12 cellular contexts compared by ENCODE assay signal in genomic region chr1:234691567-234691966, GRCh38.
DNase-seq lines count a peak whose midpoint lies in the region; ATAC-seq, FAIRE-seq and TF ChIP-seq lines count a peak whose summit lies in the region.
"Had no signal": no experiment of that assay in that cellular context is flagged by ENCODE, and none has a peak within 500 bp of the region (broad histone marks: within the 10 kb centered on the region; RNA-seq: fewer than 3 reads in every experiment).

No MANE protein-coding gene starts in this region.

- in situ Hi-C loops in ACHN (cut with HindIII; ENCODE audit: low pct_ligation_motif_present, low pct_unique_long_range_greater_than_20kb, low sequenced_read_pairs) = no loop called here

- TF ChIP-seq CTCF in foreskin fibroblast (IDR thresholded peaks at IDR 0.05; ENCODE audit: low read depth, low read length) = peak; percentile 9

- FAIRE-seq in GM12891 (lab: Jason Lieb, UNC) = peak; percentile 33

- ATAC-seq in SK-N-SH treated with all-trans-retinoic acid at 6 μM for 48 hours = peak; percentile 87
- no peak for ATAC-seq in HG03139 (IDR thresholded peaks at IDR 0.05; ENCODE audit: unreplicated experiment)

- H3K4me3 ChIP-seq in foreskin fibroblast (ENCODE audit: low read depth in 1 of 2, low read length in 2 of 2) = no peak overlapping the region

- DNase-seq in ACHN (peak; percentile 9), GM12891 (ENCODE audit: insufficient read length, low spot score) (no peak), foreskin fibroblast (peak in 1 of 2 donors; percentile 59), NCI-H2171 treated with DMSO at 0.1 percent for 48 hours (lab: John Stamatoyannopoulos, UW) (no peak), NCI-H2227 treated with DMSO at 0.1 percent for 48 hours (lab: John Stamatoyannopoulos, UW) (no peak)
- DNase-seq in activated CD8-positive, alpha-beta memory T cell treated with anti-CD3 and anti-CD28 coated beads, Interleukin-2, amount 50 U/mL, for 4 hours = no peak
- DNase-seq: activated naive CD4-positive, alpha-beta T cell treated with anti-CD3 and anti-CD28 coated beads for 36 hours; effector CD8-positive, alpha-beta T cell; NCI-H1092; stimulated activated CD4-positive, alpha-beta T cell treated with anti-CD3 and anti-CD28 coated beads, Interleukin-1b, Interleukin-23, amount 100 ng/mL, for 48 hours had no signal

- no peak for TF ChIP-seq POLR2A in GM12891 (IDR thresholded peaks at IDR 0.05; ENCODE audit: low read depth, low read length)

TF ChIP-seq in GM12891, 5 proteins besides CTCF, POLR2A, EP300 and RAD21:
- no peak for TF ChIP-seq POU2F2 (IDR thresholded peaks at IDR 0.05; ENCODE audit: low read depth, low read length)
- no peak for TF ChIP-seq SPI1 (IDR thresholded peaks at IDR 0.05; ENCODE audit: low read depth, low read length)
- TF ChIP-seq POLR2AphosphoS5 (IDR thresholded peaks at IDR 0.05; ENCODE audit: low read depth, low read length) = no peak
- no peak for TF ChIP-seq TAF1 (IDR thresholded peaks at IDR 0.05; ENCODE audit: low read depth, low read length)
- TF ChIP-seq PAX5 (IDR thresholded peaks at IDR 0.05; ENCODE audit: insufficient read depth, low read length, severe bottlenecking) = no peak

TF ChIP-seq in SK-N-SH treated with all-trans-retinoic acid at 6 μM for 48 hours, 23 proteins besides CTCF, POLR2A, EP300 and RAD21:
- no peak for TF ChIP-seq BACH2 (CRISPR knock-in tag; IDR thresholded peaks at IDR 0.05; ENCODE audit: borderline replicate concordance)
- no peak for TF ChIP-seq ZNF70 (CRISPR knock-in tag; IDR thresholded peaks at IDR 0.05)
- TF ChIP-seq TSHZ2 (CRISPR knock-in tag; IDR thresholded peaks at IDR 0.05) = no peak
- TF ChIP-seq CSRNP3 (CRISPR knock-in tag; IDR thresholded peaks at IDR 0.05) = no peak
- no peak for TF ChIP-seq PATZ1 (CRISPR knock-in tag; IDR thresholded peaks at IDR 0.05; ENCODE audit: borderline replicate concordance)
- no peak for TF ChIP-seq TOX (CRISPR knock-in tag; IDR thresholded peaks at IDR 0.05; ENCODE audit: borderline replicate concordance)
- no peak for TF ChIP-seq ZC3H10 (CRISPR knock-in tag; IDR thresholded peaks at IDR 0.05)
- no peak for TF ChIP-seq TCF4 (CRISPR knock-in tag; IDR thresholded peaks at IDR 0.05; ENCODE audit: borderline replicate concordance)
- no peak for TF ChIP-seq CREB5 (CRISPR knock-in tag; IDR thresholded peaks at IDR 0.05; ENCODE audit: low read depth)
- TF ChIP-seq ZNF8 (CRISPR knock-in tag; IDR thresholded peaks at IDR 0.05) = no peak
- no peak for TF ChIP-seq RARB (CRISPR knock-in tag; IDR thresholded peaks at IDR 0.05)
- no peak for TF ChIP-seq ISL1 (CRISPR knock-in tag; IDR thresholded peaks at IDR 0.05)
- no peak for TF ChIP-seq CSDC2 (CRISPR knock-in tag; IDR thresholded peaks at IDR 0.05)
- no peak for TF ChIP-seq SNAI2 (CRISPR knock-in tag; IDR thresholded peaks at IDR 0.05)
- no peak for TF ChIP-seq OSR1 (CRISPR knock-in tag; IDR thresholded peaks at IDR 0.05)
- no peak for TF ChIP-seq POU6F1 (CRISPR knock-in tag; IDR thresholded peaks at IDR 0.05; ENCODE audit: borderline replicate concordance, low read depth)
- no peak for TF ChIP-seq ZFP30 (CRISPR knock-in tag; IDR thresholded peaks at IDR 0.05)
